In genomic region chr15:89096664-89097063, GRCh38 we compare ENCODE assay signal across 18 cellular contexts. TPM values are rescaled to one million over a fixed set of nuclear protein-coding genes. Genes with fewer than 3 reads are reported as not detected.
DNase-seq lines count a peak whose midpoint lies in the region; ATAC-seq and TF ChIP-seq lines count a peak whose summit lies in the region.
"Had no signal": no experiment of that assay in that cellular context is flagged by ENCODE, and none has a peak within 500 bp of the region (broad histone marks: within the 10 kb centered on the region; RNA-seq: fewer than 3 reads in every experiment).

No MANE protein-coding gene starts in this region.

- CTCF ChIA-PET in activated CD8-positive, alpha-beta T cell treated with anti-CD3 and anti-CD28 coated beads, Interleukin-2, amount 10 ng/mL, durations not matched to agents 7 days and 5 days (lab: Charles Lee): interaction anchor here (1.1 to 3.0 kb wide), 5 partner anchors 8 to 82 kb away, joined by 3 to 13 read pairs (median 5); partner anchors contain the start of gene ABHD2

- peaks cover 89% of the 10 kb centered on the region for H3K4me1 ChIP-seq in body of pancreas

- H3K4me3 ChIP-seq in LNCaP clone FGC (ENCODE audit: low read depth, low read length) (no peak overlapping the region; the same call in 1 of the 2 replicates), body of pancreas (no peak overlapping the region)
- H3K4me3 ChIP-seq: neural progenitor cell had no signal

- no peak for ATAC-seq in body of pancreas
- no peak for ATAC-seq in activated CD8-positive, alpha-beta T cell treated with anti-CD3 and anti-CD28 coated beads, Interleukin-2, amount 10 ng/mL, durations not matched to agents 7 days and 5 days
- ATAC-seq: effector memory CD8-positive, alpha-beta T cell had no signal

- no peak for TF ChIP-seq POLR2A in body of pancreas (IDR thresholded peaks at IDR 0.05)

- H3K36me3 Mint-ChIP-seq in activated CD8-positive, alpha-beta T cell treated with anti-CD3 and anti-CD28 coated beads, Interleukin-2, amount 10 ng/mL, durations not matched to agents 7 days and 5 days (ENCODE audit: low read depth): peaks cover 22% of the 10 kb centered on the region
- H3K36me3 Mint-ChIP-seq: neural progenitor cell had no signal

- H3K9me3 ChIP-seq in body of pancreas: no peaks in the 10 kb centered on the region

- peaks cover 19% of the 10 kb centered on the region for H3K4me1 Mint-ChIP-seq in activated CD8-positive, alpha-beta T cell treated with anti-CD3 and anti-CD28 coated beads, Interleukin-2, amount 10 ng/mL, durations not matched to agents 7 days and 5 days (ENCODE audit: low read depth)

- H3K27me3 Mint-ChIP-seq in activated CD8-positive, alpha-beta T cell treated with anti-CD3 and anti-CD28 coated beads, Interleukin-2, amount 10 ng/mL, durations not matched to agents 7 days and 5 days (ENCODE audit: low read depth): no peaks in the 10 kb centered on the region
- H3K27me3 Mint-ChIP-seq: activated naive CD4-positive, alpha-beta T cell treated with anti-CD3 and anti-CD28 coated beads, Interleukin-2, amount 10 ng/mL, durations not matched to agents 7 days and 5 days; effector memory CD8-positive, alpha-beta T cell; stimulated activated naive CD8-positive, alpha-beta T cell treated with anti-CD3 and anti-CD28 coated beads, Interleukin-15, Interleukin-2, amounts not matched to agents 100 ng/mL and 50 ng/mL, for 24 hours had no signal

- intact Hi-C loops in body of pancreas (cut with DNase I): no loop called here

- peak overlapping the region in 3 of 4 donors; percentile 4 to 47 (median 25) for H3K27ac ChIP-seq in body of pancreas
- H3K27ac ChIP-seq: neural progenitor cell had no signal

- POLR2A ChIA-PET in activated CD8-positive, alpha-beta T cell treated with anti-CD3 and anti-CD28 coated beads, Interleukin-2, amount 10 ng/mL, durations not matched to agents 7 days and 5 days (lab: Charles Lee): no interaction called here

- H3K4me3 Mint-ChIP-seq in activated CD8-positive, alpha-beta T cell treated with anti-CD3 and anti-CD28 coated beads, Interleukin-2, amount 10 ng/mL, durations not matched to agents 7 days and 5 days: no peak overlapping the region
- H3K4me3 Mint-ChIP-seq: activated naive CD4-positive, alpha-beta T cell treated with anti-CD3 and anti-CD28 coated beads, Interleukin-2, amount 10 ng/mL, durations not matched to agents 7 days and 5 days; CD14-positive monocyte; effector memory CD8-positive, alpha-beta T cell; neural progenitor cell; stimulated activated naive CD8-positive, alpha-beta T cell treated with anti-CD3 and anti-CD28 coated beads, Interleukin-15, Interleukin-2, amounts not matched to agents 100 ng/mL and 50 ng/mL, for 24 hours had no signal

- DNase-seq in LNCaP clone FGC (ENCODE audit: low read depth) (peak; percentile 98), body of pancreas (peak in 1 of 4 donors; percentile 34), iris pigment epithelial cell (ENCODE audit: low read depth) (peak; percentile 50), superior temporal gyrus (ENCODE audit: extremely low spot score) (peak; percentile 43), NCI-H510A treated with DMSO at 0.1 percent for 48 hours (lab: John Stamatoyannopoulos, UW) (no peak)
- DNase-seq in activated naive CD4-positive, alpha-beta T cell treated with anti-CD3 and anti-CD28 coated beads, Interleukin-2, amount 50 U/mL, for 16 hours: no peak
- no peak for DNase-seq in activated CD8-positive, alpha-beta T cell treated with anti-CD3 and anti-CD28 coated beads, Interleukin-2, amount 10 ng/mL, durations not matched to agents 7 days and 5 days
- DNase-seq: activated CD4-positive, alpha-beta T cell treated with anti-CD3 and anti-CD28 coated beads for 4 hours; activated naive CD4-positive, alpha-beta T cell treated with anti-CD3 and anti-CD28 coated beads, Interleukin-2, amount 10 ng/mL, durations not matched to agents 7 days and 5 days; DMS79 treated with DMSO at 0.1 percent for 48 hours; effector memory CD8-positive, alpha-beta T cell; foreskin melanocyte; mesendoderm; NCI-H1092; small intestine had no signal

- no peaks in the 10 kb centered on the region for H3K36me3 ChIP-seq in body of pancreas (replicated peaks in 1 of 2; ENCODE audit: insufficient read depth in 1 of 2, low read depth in 2 of 2)
- H3K36me3 ChIP-seq: neural progenitor cell had no signal

- no peaks in the 10 kb centered on the region for H3K9me3 Mint-ChIP-seq in activated CD8-positive, alpha-beta T cell treated with anti-CD3 and anti-CD28 coated beads, Interleukin-2, amount 10 ng/mL, durations not matched to agents 7 days and 5 days (ENCODE audit: insufficient read depth)
- H3K9me3 Mint-ChIP-seq: activated naive CD4-positive, alpha-beta T cell treated with anti-CD3 and anti-CD28 coated beads, Interleukin-2, amount 10 ng/mL, durations not matched to agents 7 days and 5 days; effector memory CD8-positive, alpha-beta T cell; neural progenitor cell; stimulated activated naive CD8-positive, alpha-beta T cell treated with anti-CD3 and anti-CD28 coated beads, Interleukin-15, Interleukin-2, amounts not matched to agents 100 ng/mL and 50 ng/mL, for 24 hours had no signal

- WGBS in body of pancreas, 2 donors: 13 to 27% methylated on average over 5 of the region's 5 CpGs

- H3K27me3 ChIP-seq in body of pancreas: no peaks in the 10 kb centered on the region
- H3K27me3 ChIP-seq: neural progenitor cell had no signal

- no peak for TF ChIP-seq CTCF in LNCaP clone FGC (IDR thresholded peaks at IDR 0.05; ENCODE audit: control insufficient read depth, extremely low read depth, insufficient read depth)
- no peak for TF ChIP-seq CTCF in body of pancreas (IDR thresholded peaks at IDR 0.05)

- H3K27ac Mint-ChIP-seq in activated CD8-positive, alpha-beta T cell treated with anti-CD3 and anti-CD28 coated beads, Interleukin-2, amount 10 ng/mL, durations not matched to agents 7 days and 5 days: no peak overlapping the region
- H3K27ac Mint-ChIP-seq: activated naive CD4-positive, alpha-beta T cell treated with anti-CD3 and anti-CD28 coated beads, Interleukin-2, amount 10 ng/mL, durations not matched to agents 7 days and 5 days; effector memory CD8-positive, alpha-beta T cell; neural progenitor cell; stimulated activated naive CD8-positive, alpha-beta T cell treated with anti-CD3 and anti-CD28 coated beads, Interleukin-15, Interleukin-2, amounts not matched to agents 100 ng/mL and 50 ng/mL, for 24 hours had no signal

RNA-seq across cellular contexts. Expression of gene ABHD2, which starts 8.4 kb away (rescaled TPM):
- 100 to 1,000 TPM in 1 of 2 donors, 10 to 100 TPM in 1; 50.8 to 136 TPM for total RNA-seq in body of pancreas
- 10 to 100 TPM; 71.3 to 71.9 TPM for total RNA-seq in activated CD8-positive, alpha-beta T cell treated with anti-CD3 and anti-CD28 coated beads, Interleukin-2, amount 10 ng/mL, durations not matched to agents 7 days and 5 days

Comparison
In these comparisons a context has a peak if more than half of its experiments do, and no peak if none do; other contexts are left out.
1. DNase-seq: peak in LNCaP clone FGC (single experiment), iris pigment epithelial cell (single experiment) and superior temporal gyrus (single experiment); none in activated naive CD4-positive, alpha-beta T cell treated with anti-CD3 and anti-CD28 coated beads, Interleukin-2, amount 50 U/mL, for 16 hours (single experiment), activated CD8-positive, alpha-beta T cell treated with anti-CD3 and anti-CD28 coated beads, Interleukin-2, amount 10 ng/mL, durations not matched to agents 7 days and 5 days (single experiment) and NCI-H510A treated with DMSO at 0.1 percent for 48 hours (single experiment).